ENCODE assay signal across 4 cellular contexts in the genomic region with DNA sequence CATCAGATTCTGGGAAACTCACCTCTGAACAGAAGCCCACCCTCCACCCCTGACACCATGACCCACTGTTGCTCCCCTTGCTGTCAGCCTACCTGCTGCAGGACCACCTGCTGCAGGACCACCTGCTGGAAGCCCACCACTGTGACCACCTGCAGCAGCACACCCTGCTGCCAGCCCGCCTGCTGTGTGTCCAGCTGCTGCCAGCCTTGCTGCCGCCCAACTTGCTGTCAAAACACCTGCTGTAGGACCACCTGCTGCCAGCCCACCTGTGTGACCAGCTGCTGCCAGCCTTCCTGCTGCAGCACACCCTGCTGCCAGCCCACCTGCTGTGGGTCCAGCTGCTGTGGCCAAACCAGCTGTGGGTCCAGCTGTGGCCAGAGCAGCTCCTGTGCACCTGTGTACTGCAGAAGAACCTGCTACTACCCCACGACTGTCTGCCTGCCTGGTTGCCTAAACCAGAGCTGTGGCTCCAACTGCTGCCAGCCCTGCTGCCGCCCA. TPM values are rescaled to one million over a fixed set of nuclear protein-coding genes. Genes with fewer than 3 reads are reported as not detected.
"Had no signal": no experiment of that assay in that cellular context is flagged by ENCODE, and none has a peak within 500 bp of the region (broad histone marks: within the 10 kb centered on the region; RNA-seq: fewer than 3 reads in every experiment).

TSS of gene KRTAP9-2 (plus strand) at position 51 of the 498 bp plus-strand sequence. CDS start at position 58, 7 bp downstream.

RNA-seq across cellular contexts. Expression of gene KRTAP9-2, which starts in this region (rescaled TPM):
- total RNA-seq: LHCN-M2, M059J, MCF 10A, NCI-H460 had no signal
